Comparison of ENCODE assay signal across 15 cellular contexts in the genomic region with DNA sequence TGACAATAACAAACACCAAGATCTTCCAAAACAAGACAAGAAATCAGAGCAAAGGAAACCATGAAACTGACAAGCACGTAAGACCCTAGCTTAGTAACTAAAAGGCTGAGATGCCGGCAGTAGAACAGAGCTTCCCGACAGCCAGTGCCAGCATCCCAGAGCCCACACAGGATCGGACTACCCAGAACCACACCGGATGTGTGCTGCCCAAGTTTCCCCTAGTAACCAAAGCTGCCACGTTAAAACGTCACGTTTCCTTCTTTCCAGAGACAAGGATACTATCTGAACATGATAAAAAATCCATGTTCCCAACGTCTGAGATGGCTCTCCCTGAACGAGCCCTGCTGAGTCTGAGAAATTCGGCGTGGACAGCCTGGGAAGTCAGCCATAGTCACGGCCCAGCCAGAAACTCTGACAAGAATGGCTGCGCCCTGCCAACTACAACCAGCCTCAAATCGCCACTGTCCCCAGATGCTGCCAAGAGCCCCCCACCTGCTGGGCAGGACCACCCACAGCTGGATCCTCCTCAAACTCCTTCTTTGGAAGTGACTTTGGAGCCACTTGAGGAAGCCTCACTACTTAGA. TPM values are rescaled to one million over a fixed set of nuclear protein-coding genes. Genes with fewer than 3 reads are reported as not detected.
DNase-seq lines count a peak whose midpoint lies in the region; ATAC-seq and TF ChIP-seq lines count a peak whose summit lies in the region.
"Had no signal": no experiment of that assay in that cellular context is flagged by ENCODE, and none has a peak within 500 bp of the region (broad histone marks: within the 10 kb centered on the region; RNA-seq: fewer than 3 reads in every experiment).

No MANE protein-coding gene starts in this region.

- H3K27ac ChIP-seq in endodermal cell (ENCODE audit: low read depth, low read length) = no peak overlapping the region
- peak overlapping the region; percentile 61 for H3K27ac ChIP-seq in urinary bladder (ENCODE audit: low read depth)

- WGBS in endodermal cell (ENCODE audit: insufficient coverage in 1 of 2, insufficient read length in 1 of 2), 2 experiments = 91 to 92% methylated on average over 13 to 15 of the region's 15 CpGs
- 47% methylated on average over 15 of the region's 15 CpGs for WGBS in urinary bladder

- no peaks in the 10 kb centered on the region for H3K27me3 ChIP-seq in endodermal cell (ENCODE audit: control insufficient read depth, insufficient read depth, low read length, poor library complexity, severe bottlenecking)
- H3K27me3 ChIP-seq: BE2C had no signal

- H3K27ac Mint-ChIP-seq in endodermal cell = no peak overlapping the region
- H3K27ac Mint-ChIP-seq in mesothelial cell of epicardium = no peak overlapping the region
- no peak overlapping the region for H3K27ac Mint-ChIP-seq in activated T-helper 17 cell treated with anti-CD3 and anti-CD28 coated beads, Interleukin-2, amount 50 U/mL, for 72 hours
- H3K27ac Mint-ChIP-seq: CD4-positive, alpha-beta memory T cell; IgD-negative memory B cell had no signal

- H3K4me1 ChIP-seq in endodermal cell (ENCODE audit: control insufficient read depth, insufficient read depth, low read length) (no peaks in the 10 kb centered on the region), urinary bladder (ENCODE audit: insufficient read depth) (no peaks in the 10 kb centered on the region)
- H3K4me1 ChIP-seq: BE2C had no signal

- H3K4me3 Mint-ChIP-seq in endodermal cell = no peak overlapping the region
- H3K4me3 Mint-ChIP-seq in mesothelial cell of epicardium = no peak overlapping the region
- no peak overlapping the region for H3K4me3 Mint-ChIP-seq in activated T-helper 17 cell treated with anti-CD3 and anti-CD28 coated beads, Interleukin-2, amount 50 U/mL, for 72 hours
- H3K4me3 Mint-ChIP-seq: IgD-negative memory B cell had no signal

- H3K9me3 Mint-ChIP-seq in endodermal cell = no peaks in the 10 kb centered on the region
- no peaks in the 10 kb centered on the region for H3K9me3 Mint-ChIP-seq in mesothelial cell of epicardium
- no peaks in the 10 kb centered on the region for H3K9me3 Mint-ChIP-seq in activated T-helper 17 cell treated with anti-CD3 and anti-CD28 coated beads, Interleukin-2, amount 50 U/mL, for 72 hours
- H3K9me3 Mint-ChIP-seq: CD4-positive, alpha-beta memory T cell; IgD-negative memory B cell had no signal

- peaks cover 32% of the 10 kb centered on the region for H3K36me3 ChIP-seq in endodermal cell (ENCODE audit: control insufficient read depth, insufficient read depth, low read length)
- H3K36me3 ChIP-seq in urinary bladder (ENCODE audit: insufficient read depth) = no peaks in the 10 kb centered on the region

- intact Hi-C loops in Right ventricle myocardium superior (cut with DNase I) = no loop called here

- H3K36me3 Mint-ChIP-seq in endodermal cell (ENCODE audit: low read depth) (peaks cover 83% of the 10 kb centered on the region), mesothelial cell of epicardium (peaks cover 42% of the 10 kb centered on the region)
- peaks cover 56% of the 10 kb centered on the region for H3K36me3 Mint-ChIP-seq in activated T-helper 17 cell treated with anti-CD3 and anti-CD28 coated beads, Interleukin-2, amount 50 U/mL, for 72 hours (ENCODE audit: low read depth)

- no peaks in the 10 kb centered on the region for H3K4me1 Mint-ChIP-seq in endodermal cell
- no peaks in the 10 kb centered on the region for H3K4me1 Mint-ChIP-seq in mesothelial cell of epicardium
- H3K4me1 Mint-ChIP-seq in activated T-helper 17 cell treated with anti-CD3 and anti-CD28 coated beads, Interleukin-2, amount 50 U/mL, for 72 hours = peaks cover 11% of the 10 kb centered on the region

- no peak overlapping the region for H3K4me3 ChIP-seq in endodermal cell (ENCODE audit: low read length)
- H3K4me3 ChIP-seq in urinary bladder (ENCODE audit: low read depth, low read length) = no peak overlapping the region

- no peaks in the 10 kb centered on the region for H3K9me3 ChIP-seq in endodermal cell (ENCODE audit: control insufficient read depth, low read length)
- H3K9me3 ChIP-seq: BE2C had no signal

- no peak for TF ChIP-seq CTCF in endodermal cell (conservative IDR thresholded peaks at IDR 0.05)
- TF ChIP-seq CTCF in mesothelial cell of epicardium (IDR thresholded peaks at IDR 0.05; ENCODE audit: unreplicated experiment) = no peak

- H3K27me3 Mint-ChIP-seq in endodermal cell (ENCODE audit: insufficient read depth) (no peaks in the 10 kb centered on the region), mesothelial cell of epicardium (ENCODE audit: low read depth) (no peaks in the 10 kb centered on the region)
- no peaks in the 10 kb centered on the region for H3K27me3 Mint-ChIP-seq in activated T-helper 17 cell treated with anti-CD3 and anti-CD28 coated beads, Interleukin-2, amount 50 U/mL, for 72 hours
- H3K27me3 Mint-ChIP-seq: CD4-positive, alpha-beta memory T cell; IgD-negative memory B cell had no signal

- ATAC-seq in Right ventricle myocardium superior (ENCODE audit: poor library complexity) = peak; percentile 67
- no peak for ATAC-seq in activated CD4-positive, CD25-positive, alpha-beta regulatory T cell treated with anti-CD3 and anti-CD28 coated beads, Interleukin-2, amount 50 U/mL, for 24 hours
- ATAC-seq in activated T-helper 17 cell treated with anti-CD3 and anti-CD28 coated beads, Interleukin-2, amount 50 U/mL, for 72 hours (replicated peaks) = no peak

- DNase-seq in endodermal cell (peak; percentile 29), Right ventricle myocardium superior (peak; percentile 66), medulla oblongata (ENCODE audit: extremely low spot score) (peak; percentile 38), mesothelial cell of epicardium (ENCODE audit: low spot score in 2 of 2, unreplicated experiment in 2 of 2) (no peak)
- DNase-seq: BE2C; CD4-positive, alpha-beta memory T cell; GF-D8; HCEC 1CT; NCI-H1436; NCI-H2029 treated with DMSO at 0.1 percent for 48 hours; NCI-H510A treated with DMSO at 0.1 percent for 48 hours had no signal

- no peak overlapping the region for H3K9ac ChIP-seq in endodermal cell (ENCODE audit: extremely low read depth, low read length, poor library complexity, severe bottlenecking)

RNA-seq across cellular contexts. Expression of a gene that starts 16.9 kb away (rescaled TPM):
- total RNA-seq in endodermal cell = 10 to 100 TPM; 61.8 to 82.8 TPM
- 25.7 TPM for polyA plus RNA-seq in endodermal cell (2013, experiment 1 of 2)
- polyA plus RNA-seq in endodermal cell (2013, experiment 2 of 2) = 22.9 TPM
- 8.6 TPM for total RNA-seq in Right ventricle myocardium superior
- total RNA-seq in urinary bladder = 25.9 TPM
- polyA plus RNA-seq in urinary bladder = 23.7 TPM
- 90.4 to 92.1 TPM (median 91.5 TPM) in 3 replicates for total RNA-seq in mesothelial cell of epicardium
- 10 to 100 TPM; 36.9 to 37.7 TPM for total RNA-seq in activated T-helper 17 cell treated with anti-CD3 and anti-CD28 coated beads, Interleukin-2, amount 50 U/mL, for 72 hours

RNA-seq across cellular contexts. Expression of a gene that starts 33.1 kb away (rescaled TPM):
- 10 to 100 TPM; 31.8 to 39.7 TPM for total RNA-seq in endodermal cell
- polyA plus RNA-seq in endodermal cell (2013, experiment 1 of 2) = 31.8 TPM
- 26.2 TPM for polyA plus RNA-seq in endodermal cell (2013, experiment 2 of 2)
- 10.0 TPM for total RNA-seq in Right ventricle myocardium superior
- 29.9 TPM for total RNA-seq in urinary bladder
- polyA plus RNA-seq in urinary bladder = 65.5 TPM
- 62.0 to 68.8 TPM (median 67.3 TPM) in 3 replicates for total RNA-seq in mesothelial cell of epicardium
- 100 to 1,000 TPM; 167 to 309 TPM for total RNA-seq in activated T-helper 17 cell treated with anti-CD3 and anti-CD28 coated beads, Interleukin-2, amount 50 U/mL, for 72 hours

Comparison
In these comparisons a context has a peak if more than half of its experiments do, and no peak if none do; other contexts are left out.
1. DNase-seq: peak in endodermal cell (single experiment), Right ventricle myocardium superior (single experiment) and medulla oblongata (single experiment); none in mesothelial cell of epicardium (0 of 2).